In the genomic region with DNA sequence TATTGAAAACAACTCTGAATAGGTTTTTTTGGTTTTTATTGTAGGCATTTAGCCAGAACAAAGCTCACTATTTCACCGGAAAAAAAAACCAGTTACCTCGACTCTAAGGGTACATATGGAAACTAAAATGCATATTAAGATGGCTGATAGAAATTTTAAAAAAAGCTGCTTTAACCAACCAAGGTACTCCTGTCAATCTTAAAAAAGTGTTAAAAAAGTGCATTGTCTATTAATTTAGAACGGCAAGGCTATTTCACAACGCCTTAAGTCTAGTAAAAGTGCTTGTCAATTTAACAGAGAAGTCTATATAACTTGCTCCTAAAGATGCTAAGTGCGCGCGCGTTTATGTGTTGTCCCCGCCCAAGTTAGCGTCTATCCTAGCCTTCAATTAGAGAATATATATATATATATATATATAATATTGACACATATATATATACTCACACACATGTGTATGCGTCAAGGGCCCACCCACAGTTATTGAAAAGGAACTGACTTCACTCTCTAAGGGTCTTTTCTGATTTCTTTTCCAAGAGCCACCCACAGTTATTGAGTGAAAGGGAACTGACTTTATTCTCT, we compare ENCODE assay signal across 8 cellular contexts. TPM values are rescaled to one million over a fixed set of nuclear protein-coding genes. Genes with fewer than 3 reads are reported as not detected.
DNase-seq lines count a peak whose midpoint lies in the region; ATAC-seq, FAIRE-seq and TF ChIP-seq lines count a peak whose summit lies in the region.

No MANE protein-coding gene starts in this region.

- peaks cover 10% of the 10 kb centered on the region for H3F3A ChIP-seq in GM23248 (ENCODE audit: insufficient read depth)

- H3K36me3 ChIP-seq in GM23248 (ENCODE audit: low read depth) (no peaks in the 10 kb centered on the region), HepG2 (replicated peaks in 1 of 2; ENCODE audit: control insufficient read depth in 1 of 2, insufficient read depth in 2 of 2, low read length in 2 of 2) (no peaks in the 10 kb centered on the region; a peak in 1 of 5 replicates)

- peak; percentile 21 for DNase-seq in A172 (ENCODE audit: low spot score)
- peak; percentile 41 for DNase-seq in GM23248
- no peak for DNase-seq in HepG2 (ENCODE audit: low spot score)
- no peak for DNase-seq in putamen (ENCODE audit: low spot score)
- no peak for DNase-seq in NCI-H2227 treated with DMSO at 0.1 percent for 48 hours (lab: John Stamatoyannopoulos, UW)
- DNase-seq in mesenteric fat pad (ENCODE audit: low spot score): no peak

- no peaks in the 10 kb centered on the region for H3K9me3 ChIP-seq in GM23248 (ENCODE audit: low read depth)
- H3K9me3 ChIP-seq in HepG2 (ENCODE audit: low read length): no peaks in the 10 kb centered on the region

- H3K79me2 ChIP-seq in GM23248 (ENCODE audit: insufficient read depth): peaks cover 58% of the 10 kb centered on the region
- peaks cover 34% of the 10 kb centered on the region for H3K79me2 ChIP-seq in HepG2 (ENCODE audit: insufficient read depth, low read length)

- H3K27me3 ChIP-seq in GM23248 (replicated peaks; ENCODE audit: insufficient read depth) (no peaks in the 10 kb centered on the region), HepG2 (ENCODE audit: control insufficient read depth in 1 of 2, insufficient read depth in 2 of 2, low read length in 2 of 2) (no peaks in the 10 kb centered on the region; a peak in 1 of 5 replicates)

- no peak for TF ChIP-seq EP300 in HepG2 (IDR thresholded peaks at IDR 0.05; ENCODE audit: low read depth in 2 of 2, low read length in 2 of 2)
- TF ChIP-seq EP300 in HepG2 (CRISPR knock-in tag; IDR thresholded peaks at IDR 0.05; ENCODE audit: borderline replicate concordance): no peak

- peaks cover 27% of the 10 kb centered on the region; the same call in 1 of the 2 replicates for H3K4me1 ChIP-seq in GM23248 (ENCODE audit: insufficient read depth)
- H3K4me1 ChIP-seq in HepG2 (ENCODE audit: insufficient read depth, low read length): peaks cover 57% of the 10 kb centered on the region

- H3K4me3 Mint-ChIP-seq in activated T-helper 17 cell treated with anti-CD3 and anti-CD28 coated beads, Interleukin-2, amount 50 U/mL, for 72 hours: peak overlapping the region; percentile 80

- no TSS peak for BruUV-seq in HepG2 (replicated peaks; lab: Mats Ljungman, UMichigan)

- WGBS in GM23248 (ENCODE audit: low coverage in 1 of 2, low lambda C conversion rate in 2 of 2, missing lambda C conversion rate in 2 of 2), 2 experiments: 7 to 11% methylated on average over 11 of the region's 11 CpGs
- under 1% methylated on average over 11 of the region's 11 CpGs for WGBS in HepG2 (ENCODE audit: low lambda C conversion rate)

- no peaks in the 10 kb centered on the region for H3K9me3 Mint-ChIP-seq in activated T-helper 17 cell treated with anti-CD3 and anti-CD28 coated beads, Interleukin-2, amount 50 U/mL, for 72 hours

- TF ChIP-seq CTCF in HepG2 (CRISPR knock-in tag; IDR thresholded peaks at IDR 0.05): no peak

- no peak for TF ChIP-seq POLR2A in HepG2 (IDR thresholded peaks at IDR 0.05; ENCODE audit: insufficient read depth in 1 of 2, low read depth in 2 of 2, low read length in 2 of 2)

- TF ChIP-seq RAD21 in HepG2 (CRISPR knock-in tag; IDR thresholded peaks at IDR 0.05): no peak

- peak overlapping the region; percentile 83 for H3K27ac Mint-ChIP-seq in activated T-helper 17 cell treated with anti-CD3 and anti-CD28 coated beads, Interleukin-2, amount 50 U/mL, for 72 hours

- H3K9ac ChIP-seq in GM23248 (peak overlapping the region; percentile 78), HepG2 (ENCODE audit: insufficient read depth, low read depth, low read length) (peak overlapping the region; percentile 76)

- in situ Hi-C loops in GM23248 (cut with MboI): no loop called here
- in situ Hi-C loops in HepG2 (cut with HindIII; ENCODE audit: extremely low pct_ligation_motif_present, low pct_unique_long_range_greater_than_20kb): no loop called here

- H3K4me3 ChIP-seq in GM23248 (peak overlapping the region; percentile 93), HepG2 (replicated peaks in 1 of 3; ENCODE audit: insufficient read depth in 1 of 3, low read depth in 2 of 3, low read length in 3 of 3) (peak overlapping the region; percentile 76 to 91 (median 84))

- peaks cover 13% of the 10 kb centered on the region for H3K36me3 Mint-ChIP-seq in activated T-helper 17 cell treated with anti-CD3 and anti-CD28 coated beads, Interleukin-2, amount 50 U/mL, for 72 hours (ENCODE audit: low read depth)

- H4K20me1 ChIP-seq in GM23248 (ENCODE audit: insufficient read depth) (no peaks in the 10 kb centered on the region), HepG2 (ENCODE audit: insufficient read depth, low read length) (no peaks in the 10 kb centered on the region)

- H3K4me1 Mint-ChIP-seq in activated T-helper 17 cell treated with anti-CD3 and anti-CD28 coated beads, Interleukin-2, amount 50 U/mL, for 72 hours: peaks cover 9% of the 10 kb centered on the region

- peak overlapping the region; percentile 60 for H3K27ac ChIP-seq in GM23248
- H3K27ac ChIP-seq in HepG2 (ENCODE audit: extremely low read length, insufficient read depth, low read length): peak overlapping the region; percentile 75

- intact Hi-C loops in HepG2 (cut with micrococcal nuclease; ENCODE audit: unreplicated experiment): loop anchor here (2.0 kb wide), 1 partner anchor 29 kb away; no protein-coding TSS in a partner anchor

- H2AFZ ChIP-seq in GM23248 (peak overlapping the region; percentile 95), HepG2 (ENCODE audit: low read length) (no peak overlapping the region)

- peak overlapping the region; percentile 97 for H3K4me2 ChIP-seq in GM23248 (ENCODE audit: unreplicated experiment)
- peak overlapping the region; percentile 79 for H3K4me2 ChIP-seq in HepG2 (ENCODE audit: low read depth, low read length)

- no peaks in the 10 kb centered on the region for H3K9me2 ChIP-seq in GM23248 (ENCODE audit: insufficient read depth)

- no peaks in the 10 kb centered on the region for H3K27me3 Mint-ChIP-seq in activated T-helper 17 cell treated with anti-CD3 and anti-CD28 coated beads, Interleukin-2, amount 50 U/mL, for 72 hours

- POLR2A ChIA-PET in HepG2 (lab: Yijun Ruan, JAX): no interaction called here

- CTCF ChIA-PET in HepG2 (lab: Yijun Ruan, JAX; ENCODE audit: low intra/inter-chr PET ratio, low total read pairs): no interaction called here

- FAIRE-seq in HepG2 (lab: Jason Lieb, UNC): no peak

- ATAC-seq in activated T-helper 17 cell treated with anti-CD3 and anti-CD28 coated beads, Interleukin-2, amount 50 U/mL, for 72 hours (replicated peaks): no peak
- no peak for ATAC-seq in HepG2
- ATAC-seq in GM18520 (IDR thresholded peaks at IDR 0.05; ENCODE audit: unreplicated experiment): no peak

RNA-seq across cellular contexts. Expression of a gene that starts 0.9 kb away (rescaled TPM):
- 77.6 and 80.0 TPM in 2 replicates for total RNA-seq in A172 (2014; rRNA removed; shearing (Covaris generic))
- total RNA-seq in GM23248 (2014; rRNA removed; shearing (Covaris generic)): 17.2 and 21.4 TPM in 2 replicates
- polyA plus RNA-seq in GM23248 (2016; fragmentation: Nextera tagmentation; extraction: Ambion mirVana) (6.1 and 7.3 TPM in 2 replicates), HepG2 (2011; rRNA removed) (4.2 and 7.7 TPM in 2 replicates)
- 10 to 100 TPM; 59.0 to 61.5 TPM for total RNA-seq in activated T-helper 17 cell treated with anti-CD3 and anti-CD28 coated beads, Interleukin-2, amount 50 U/mL, for 72 hours
- total RNA-seq in HepG2 (2016; rRNA removed; fragmentation: Illumina TruSeq; extraction: Trizol) (29.1 and 35.8 TPM in 2 replicates), mesenteric fat pad (0.10 TPM)
- 1.6 and 2.1 TPM in 2 replicates for total RNA-seq in HepG2 (2016; cell fraction: cytosol; rRNA removed; fragmentation: Illumina TruSeq; extraction: Trizol; ENCODE audit: low read depth)
- 27.3 and 33.8 TPM in 2 replicates for total RNA-seq in HepG2 (2016; cell fraction: insoluble cytoplasmic fraction; rRNA removed; fragmentation: Illumina TruSeq; extraction: Trizol)
- total RNA-seq in HepG2 (2016; cell fraction: membrane; rRNA removed; fragmentation: Illumina TruSeq; extraction: Trizol): 4.8 and 6.2 TPM in 2 replicates
- total RNA-seq in HepG2 (2016; cell fraction: nucleus; rRNA removed; fragmentation: Illumina TruSeq; extraction: Trizol): 106 and 107 TPM in 2 replicates
- 1.6 and 1.9 TPM in 2 replicates for polyA plus RNA-seq in HepG2 (2011; cell fraction: cytosol; rRNA removed)
- 7.6 and 8.3 TPM in 2 replicates for polyA plus RNA-seq in HepG2 (2011; cell fraction: nucleus; rRNA removed)
- polyA plus RNA-seq in HepG2 (2012): 5.7 and 11.2 TPM in 2 replicates
- 0.29 and 0.42 TPM in 2 replicates for polyA plus RNA-seq in HepG2 (2016; cell fraction: cytosol; fragmentation: Illumina TruSeq; extraction: Trizol; ENCODE audit: low read depth)
- polyA plus RNA-seq in HepG2 (2016; cell fraction: insoluble cytoplasmic fraction; fragmentation: Illumina TruSeq; extraction: Trizol; ENCODE audit: low read depth): 14.1 and 15.2 TPM in 2 replicates
- polyA plus RNA-seq in HepG2 (2016; cell fraction: membrane; fragmentation: Illumina TruSeq; extraction: Trizol; ENCODE audit: low read depth): 1.1 and 1.3 TPM in 2 replicates
- 68.0 and 76.0 TPM in 2 replicates for polyA plus RNA-seq in HepG2 (2016; cell fraction: nucleus; fragmentation: Illumina TruSeq; extraction: Trizol; ENCODE audit: insufficient read depth, low read depth)
- 5.4 and 39.3 TPM in 2 replicates for polyA minus RNA-seq in HepG2 (2011; rRNA and poly(A)+ RNA removed; ENCODE audit: low replicate concordance)
- polyA minus RNA-seq in HepG2 (2011; cell fraction: cytosol; rRNA and poly(A)+ RNA removed): 9.2 and 12.6 TPM in 2 replicates
- 53.3 and 75.3 TPM in 2 replicates for polyA minus RNA-seq in HepG2 (2011; cell fraction: nucleus; rRNA and poly(A)+ RNA removed)

RNA-seq across cellular contexts. Expression of a gene that starts 55.6 kb away (rescaled TPM):
- total RNA-seq in A172 (2014; rRNA removed; shearing (Covaris generic)): 20.5 and 22.7 TPM in 2 replicates
- 13.7 and 14.6 TPM in 2 replicates for total RNA-seq in GM23248 (2014; rRNA removed; shearing (Covaris generic))
- polyA plus RNA-seq in GM23248 (2016; fragmentation: Nextera tagmentation; extraction: Ambion mirVana) (4.8 and 4.9 TPM in 2 replicates), HepG2 (2011; rRNA removed) (1.2 and 1.6 TPM in 2 replicates)
- 10 to 100 TPM in 1 of 2 donors, 1 to 10 TPM in 1; 5.9 to 13.4 TPM for total RNA-seq in activated T-helper 17 cell treated with anti-CD3 and anti-CD28 coated beads, Interleukin-2, amount 50 U/mL, for 72 hours
- total RNA-seq in HepG2 (2016; rRNA removed; fragmentation: Illumina TruSeq; extraction: Trizol) (6.3 and 10.7 TPM in 2 replicates), mesenteric fat pad (11.7 TPM)
- total RNA-seq in HepG2 (2016; cell fraction: cytosol; rRNA removed; fragmentation: Illumina TruSeq; extraction: Trizol; ENCODE audit: low read depth): 1.0 and 1.1 TPM in 2 replicates
- 6.1 and 10.2 TPM in 2 replicates for total RNA-seq in HepG2 (2016; cell fraction: insoluble cytoplasmic fraction; rRNA removed; fragmentation: Illumina TruSeq; extraction: Trizol)
- total RNA-seq in HepG2 (2016; cell fraction: membrane; rRNA removed; fragmentation: Illumina TruSeq; extraction: Trizol): 1.9 and 2.2 TPM in 2 replicates
- 10.0 and 10.9 TPM in 2 replicates for total RNA-seq in HepG2 (2016; cell fraction: nucleus; rRNA removed; fragmentation: Illumina TruSeq; extraction: Trizol)
- polyA plus RNA-seq in HepG2 (2011; cell fraction: cytosol; rRNA removed): 0.47 and 0.87 TPM in 2 replicates
- 1.3 and 1.5 TPM in 2 replicates for polyA plus RNA-seq in HepG2 (2011; cell fraction: nucleus; rRNA removed)
- polyA plus RNA-seq in HepG2 (2012): 1.8 and 1.9 TPM in 2 replicates
- polyA plus RNA-seq in HepG2 (2016; cell fraction: cytosol; fragmentation: Illumina TruSeq; extraction: Trizol; ENCODE audit: low read depth): 0.07 TPM in 2 replicates
- polyA plus RNA-seq in HepG2 (2016; cell fraction: insoluble cytoplasmic fraction; fragmentation: Illumina TruSeq; extraction: Trizol; ENCODE audit: low read depth): 3.4 and 4.0 TPM in 2 replicates
- polyA plus RNA-seq in HepG2 (2016; cell fraction: membrane; fragmentation: Illumina TruSeq; extraction: Trizol; ENCODE audit: low read depth): 0.38 and 0.42 TPM in 2 replicates
- polyA plus RNA-seq in HepG2 (2016; cell fraction: nucleus; fragmentation: Illumina TruSeq; extraction: Trizol; ENCODE audit: insufficient read depth, low read depth): 4.7 and 5.7 TPM in 2 replicates
- polyA minus RNA-seq in HepG2 (2011; rRNA and poly(A)+ RNA removed; ENCODE audit: low replicate concordance): 2.7 and 11.0 TPM in 2 replicates
- polyA minus RNA-seq in HepG2 (2011; cell fraction: cytosol; rRNA and poly(A)+ RNA removed): 2.6 and 4.8 TPM in 2 replicates
- 17.0 and 17.5 TPM in 2 replicates for polyA minus RNA-seq in HepG2 (2011; cell fraction: nucleus; rRNA and poly(A)+ RNA removed)

Comparison
In these comparisons a context has a peak if more than half of its experiments do, and no peak if none do; other contexts are left out.
1. DNase-seq: peak in A172 (single experiment) and GM23248 (single experiment); none in HepG2 (single experiment), putamen (single experiment), NCI-H2227 treated with DMSO at 0.1 percent for 48 hours (single experiment) and mesenteric fat pad (single experiment).